In genomic region chr7:135290594-135290993, GRCh38 we compare ENCODE assay signal across 20 cellular contexts. TPM values are rescaled to one million over a fixed set of nuclear protein-coding genes. Genes with fewer than 3 reads are reported as not detected.
DNase-seq lines count a peak whose midpoint lies in the region; ATAC-seq, FAIRE-seq and TF ChIP-seq lines count a peak whose summit lies in the region.
"Had no signal": no experiment of that assay in that cellular context is flagged by ENCODE, and none has a peak within 500 bp of the region (broad histone marks: within the 10 kb centered on the region; RNA-seq: fewer than 3 reads in every experiment).

No MANE protein-coding gene starts in this region.

- no peaks in the 10 kb centered on the region for H3K36me3 ChIP-seq in ACC112 (ENCODE audit: insufficient read depth, low read length)
- no peaks in the 10 kb centered on the region for H3K36me3 ChIP-seq in RWPE2 (ENCODE audit: low read depth)
- H3K36me3 ChIP-seq in endothelial cell of umbilical vein (ENCODE audit: control insufficient read depth in 2 of 2, extremely low read depth in 1 of 2, insufficient read depth in 2 of 2, low read length in 2 of 2), result no peaks in the 10 kb centered on the region
- no peaks in the 10 kb centered on the region for H3K36me3 ChIP-seq in neural progenitor cell
- H3K36me3 ChIP-seq in MG63, result no peaks in the 10 kb centered on the region
- H3K36me3 ChIP-seq: BLaER1 had no signal

- H3K27ac Mint-ChIP-seq in neural progenitor cell, result peak overlapping the region; percentile 42
- H3K27ac Mint-ChIP-seq in Calu3 (ENCODE audit: unreplicated experiment), result no peak overlapping the region
- H3K27ac Mint-ChIP-seq: CD14-positive monocyte; CD4-positive, alpha-beta memory T cell; H9 had no signal

- dilution Hi-C loops in endothelial cell of umbilical vein (cut with MboI; ENCODE audit: extremely low pct_ligation_motif_present, low sequenced_read_pairs), result no loop called here

- H3K9me3 Mint-ChIP-seq in neural progenitor cell (peaks cover 3% of the 10 kb centered on the region), Calu3 (ENCODE audit: low read depth, unreplicated experiment) (peaks cover 3% of the 10 kb centered on the region)
- H3K9me3 Mint-ChIP-seq: H9, IgD-negative memory B cell had no signal

- no peak overlapping the region for H3K4me3 ChIP-seq in ACC112 (ENCODE audit: low read depth, low read length)
- no peak overlapping the region for H3K4me3 ChIP-seq in RWPE2 (ENCODE audit: severe bottlenecking)
- H3K4me3 ChIP-seq in endothelial cell of umbilical vein (replicated peaks in 1 of 3; ENCODE audit: insufficient read depth in 1 of 3, low read depth in 1 of 3, low read length in 3 of 3), result no peak overlapping the region
- H3K4me3 ChIP-seq in neural progenitor cell, result no peak overlapping the region
- H3K4me3 ChIP-seq in MG63, result no peak overlapping the region
- H3K4me3 ChIP-seq: BLaER1 had no signal

- H3K9me1 ChIP-seq in endothelial cell of umbilical vein (replicated peaks; ENCODE audit: control insufficient read depth, extremely low read depth, insufficient read depth, low read length), result no peaks in the 10 kb centered on the region

- H2AFZ ChIP-seq in ACC112 (ENCODE audit: low read length, unreplicated experiment), result no peak overlapping the region
- H2AFZ ChIP-seq in endothelial cell of umbilical vein (ENCODE audit: low read depth, low read length), result peak overlapping the region; percentile 19
- H2AFZ ChIP-seq in neural progenitor cell (replicated peaks), result peak overlapping the region; percentile 55

- H3K4me1 ChIP-seq in ACC112 (ENCODE audit: control insufficient read depth, insufficient read depth, low read length, unreplicated experiment) (peaks cover 18% of the 10 kb centered on the region), RWPE2 (ENCODE audit: insufficient read depth, poor library complexity, severe bottlenecking) (peaks cover 20% of the 10 kb centered on the region), endothelial cell of umbilical vein (ENCODE audit: control insufficient read depth, extremely low read depth, insufficient read depth, low read length) (peaks cover 22% of the 10 kb centered on the region), neural progenitor cell (peaks cover 7% of the 10 kb centered on the region)
- H3K4me1 ChIP-seq: BLaER1 had no signal

- H3K27me3 Mint-ChIP-seq in neural progenitor cell (ENCODE audit: insufficient read depth, low read depth), result peaks cover 7% of the 10 kb centered on the region
- no peaks in the 10 kb centered on the region for H3K27me3 Mint-ChIP-seq in Calu3 (ENCODE audit: unreplicated experiment)

- H3K9me3 ChIP-seq in RWPE2 (ENCODE audit: severe bottlenecking), result no peaks in the 10 kb centered on the region
- H3K9me3 ChIP-seq in endothelial cell of umbilical vein (replicated peaks; ENCODE audit: control insufficient read depth, insufficient read depth, low read length), result no peaks in the 10 kb centered on the region
- H3K9me3 ChIP-seq in neural progenitor cell (ENCODE audit: low read depth), result no peaks in the 10 kb centered on the region
- no peaks in the 10 kb centered on the region for H3K9me3 ChIP-seq in MG63
- H3K9me3 ChIP-seq: BLaER1 had no signal

- TF ChIP-seq POLR2A in endothelial cell of umbilical vein (IDR thresholded peaks at IDR 0.05; ENCODE audit: low read depth, low read length), result no peak

- H3F3A ChIP-seq in neural progenitor cell (ENCODE audit: low read depth), result no peaks in the 10 kb centered on the region

- TF ChIP-seq CTCF in RWPE2 (IDR thresholded peaks at IDR 0.05; ENCODE audit: poor library complexity, severe bottlenecking), result no peak
- TF ChIP-seq CTCF in endothelial cell of umbilical vein (IDR thresholded peaks at IDR 0.05; ENCODE audit: extremely low read depth in 1 of 2, insufficient read depth in 1 of 2, low read depth in 1 of 2, low read length in 2 of 2), result no peak
- no peak for TF ChIP-seq CTCF in neural progenitor cell (IDR thresholded peaks at IDR 0.05)
- TF ChIP-seq CTCF in Calu3 (IDR thresholded peaks at IDR 0.05; ENCODE audit: unreplicated experiment), result no peak

- H3K4me2 ChIP-seq in endothelial cell of umbilical vein (ENCODE audit: insufficient read depth, low read length) (no peak overlapping the region), neural progenitor cell (no peak overlapping the region)
- H3K4me2 ChIP-seq: BLaER1 had no signal

- no peaks in the 10 kb centered on the region for H3K27me3 ChIP-seq in ACC112 (ENCODE audit: insufficient read depth, low read length)
- H3K27me3 ChIP-seq in RWPE2 (ENCODE audit: insufficient read depth, poor library complexity, severe bottlenecking), result no peaks in the 10 kb centered on the region
- no peaks in the 10 kb centered on the region for H3K27me3 ChIP-seq in endothelial cell of umbilical vein (ENCODE audit: control insufficient read depth in 2 of 2, insufficient read depth in 2 of 2, low read length in 2 of 2)
- H3K27me3 ChIP-seq in neural progenitor cell, result no peaks in the 10 kb centered on the region
- H3K27me3 ChIP-seq in MG63, result no peaks in the 10 kb centered on the region
- H3K27me3 ChIP-seq: BLaER1 had no signal

- H3K4me1 Mint-ChIP-seq in neural progenitor cell (peaks cover 12% of the 10 kb centered on the region), Calu3 (ENCODE audit: low read depth, unreplicated experiment) (peaks cover 20% of the 10 kb centered on the region)
- H3K4me1 Mint-ChIP-seq: CD14-positive monocyte; CD4-positive, alpha-beta memory T cell; H9 had no signal

- intact Hi-C loops in endothelial cell of umbilical vein (cut with micrococcal nuclease), result no loop called here
- intact Hi-C loops in Calu3 (cut with micrococcal nuclease; ENCODE audit: unreplicated experiment), result no loop called here

- no peak overlapping the region for H3K4me3 Mint-ChIP-seq in neural progenitor cell
- no peak overlapping the region for H3K4me3 Mint-ChIP-seq in Calu3 (ENCODE audit: low read depth, unreplicated experiment)
- H3K4me3 Mint-ChIP-seq: CD14-positive monocyte; CD4-positive, alpha-beta memory T cell; H9; IgD-negative memory B cell had no signal

- H3K9ac ChIP-seq in endothelial cell of umbilical vein (replicated peaks; ENCODE audit: extremely low read depth, insufficient read depth, low read length) (no peak overlapping the region), neural progenitor cell (no peak overlapping the region)
- H3K9ac ChIP-seq: BLaER1 had no signal

- BruUV-seq in endothelial cell of umbilical vein (replicated peaks; lab: Mats Ljungman, UMichigan), result no TSS peak
- BruUV-seq in Calu3 (replicated peaks; lab: Mats Ljungman, UMichigan), result no TSS peak

- FAIRE-seq in endothelial cell of umbilical vein (lab: Jason Lieb, UNC), result no peak
- FAIRE-seq: A204.1, GM19239, H1, HepG2 had no signal

- H3K27ac ChIP-seq in ACC112 (ENCODE audit: low read depth, low read length) (peak overlapping the region; percentile 77; the same call in 1 of the 2 replicates), RWPE2 (ENCODE audit: poor library complexity, severe bottlenecking) (peak overlapping the region; percentile 99), endothelial cell of umbilical vein (ENCODE audit: insufficient read depth, low read depth, low read length) (peak overlapping the region; percentile 100), neural progenitor cell (no peak overlapping the region)
- H3K27ac ChIP-seq: BLaER1 had no signal

- H4K20me1 ChIP-seq in endothelial cell of umbilical vein (replicated peaks; ENCODE audit: control insufficient read depth, extremely low read depth, insufficient read depth, low read length) (no peaks in the 10 kb centered on the region), neural progenitor cell (ENCODE audit: low read depth) (no peaks in the 10 kb centered on the region)
- H4K20me1 ChIP-seq: BLaER1 had no signal

- H3K79me2 ChIP-seq in ACC112 (ENCODE audit: control insufficient read depth, insufficient read depth, low read length, unreplicated experiment) (no peaks in the 10 kb centered on the region), endothelial cell of umbilical vein (ENCODE audit: control insufficient read depth, insufficient read depth, low read length) (no peaks in the 10 kb centered on the region), neural progenitor cell (ENCODE audit: low read depth) (no peaks in the 10 kb centered on the region)

- POLR2A ChIA-PET in endothelial cell of umbilical vein (lab: Charles Lee), result no interaction called here

- ATAC-seq in RWPE2 (ENCODE audit: low read depth) (no peak), GM18873 (IDR thresholded peaks at IDR 0.05; ENCODE audit: low FRiP score, unreplicated experiment) (no peak)
- ATAC-seq: HepG2 had no signal

- CTCF ChIA-PET in endothelial cell of umbilical vein (lab: Charles Lee) (interaction anchor here (1.2 to 1.4 kb wide), 2 partner anchors 16 to 31 kb away, joined by 3 to 4 read pairs; no protein-coding TSS in a partner anchor), Calu3 (lab: Charles Lee) (no interaction called here)

- DNase-seq in RWPE2 (ENCODE audit: low spot score) (no peak), endothelial cell of umbilical vein (ENCODE audit: low read depth, low spot score) (no peak), neural progenitor cell (ENCODE audit: low spot score) (peak; percentile 48), Calu3 (no peak), MG63 (no peak), dermis blood vessel endothelial cell (no peak)
- DNase-seq: CD4-positive, alpha-beta memory T cell; DMS79 treated with DMSO at 0.1 percent for 48 hours; GF-D8; H9 had no signal

- no peaks in the 10 kb centered on the region for H3K36me3 Mint-ChIP-seq in neural progenitor cell
- no peaks in the 10 kb centered on the region for H3K36me3 Mint-ChIP-seq in Calu3 (ENCODE audit: insufficient read depth, unreplicated experiment)
- H3K36me3 Mint-ChIP-seq: CD14-positive monocyte; CD4-positive, alpha-beta memory T cell; IgD-negative memory B cell had no signal

TF ChIP-seq in endothelial cell of umbilical vein, 7 proteins besides CTCF, POLR2A, EP300 and RAD21:
- TF ChIP-seq GATA2 (IDR thresholded peaks at IDR 0.05; ENCODE audit: insufficient read depth, insufficient read length, low read depth, low read length), result no peak

RNA-seq across cellular contexts. Expression of gene STRA8, which starts 57.0 kb away (rescaled TPM):
- not detected in 2 replicates for total RNA-seq in endothelial cell of umbilical vein
- polyA plus RNA-seq in endothelial cell of umbilical vein, result not detected in 2 replicates
- polyA plus RNA-seq in endothelial cell of umbilical vein (2011; cell fraction: cytosol; rRNA removed), result not detected in 2 replicates
- not detected in 2 replicates for polyA plus RNA-seq in endothelial cell of umbilical vein (2011; cell fraction: nucleus; rRNA removed)
- not detected in 2 replicates for polyA plus RNA-seq in endothelial cell of umbilical vein (2012)
- not detected in 2 replicates for polyA minus RNA-seq in endothelial cell of umbilical vein
- polyA minus RNA-seq in endothelial cell of umbilical vein (2011; cell fraction: cytosol; rRNA and poly(A)+ RNA removed), result not detected
- not detected in 2 replicates for polyA minus RNA-seq in endothelial cell of umbilical vein (2011; cell fraction: nucleus; rRNA and poly(A)+ RNA removed)
- not detected in 2 replicates for total RNA-seq in neural progenitor cell (ENCODE audit: low replicate concordance)
- not detected in 2 replicates for total RNA-seq in Calu3 (2022)
- total RNA-seq in MG63 (2014; rRNA removed; shearing (Covaris generic); ENCODE audit: low replicate concordance), result not detected in 2 replicates
- total RNA-seq in dermis blood vessel endothelial cell, result not detected in 2 replicates
- total RNA-seq: CD4-positive, alpha-beta memory T cell; H1; H9; HepG2 had no signal
- polyA plus RNA-seq: AG04450; CD14-positive monocyte; CD4-positive, alpha-beta memory T cell; H1; HepG2; IgD-negative memory B cell had no signal
